Comparison of ENCODE assay signal across 29 cellular contexts in the genomic region with DNA sequence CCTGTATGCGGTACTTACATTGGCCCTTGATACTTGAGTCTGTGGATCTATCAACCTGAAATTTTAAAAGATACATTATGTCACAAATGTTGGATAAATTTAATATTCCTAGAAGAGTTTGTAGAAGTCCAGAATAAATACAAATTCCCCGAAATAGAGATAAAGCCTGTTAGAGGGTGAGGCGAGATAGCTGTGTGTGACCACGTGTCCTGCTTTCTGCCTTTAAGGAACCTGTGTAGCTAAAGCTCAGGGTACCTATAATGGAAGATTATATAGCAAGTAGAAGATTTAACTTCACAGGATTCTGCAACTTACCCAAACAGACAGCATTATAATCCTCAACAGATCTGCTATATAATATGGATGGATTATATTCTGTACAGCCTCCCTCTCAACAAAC.
"Had no signal": no experiment of that assay in that cellular context is flagged by ENCODE, and none has a peak within 500 bp of the region (broad histone marks: within the 10 kb centered on the region; RNA-seq: fewer than 3 reads in every experiment).

No MANE protein-coding gene starts in this region.

- FAIRE-seq: astrocyte, bronchial epithelial cell had no signal

- H3K4me1 ChIP-seq: esophagus muscularis mucosa, foreskin keratinocyte, gastrocnemius medialis, heart left ventricle had no signal

- H3K4me3 ChIP-seq: coronary artery, dorsolateral prefrontal cortex, esophagus muscularis mucosa, gastrocnemius medialis, heart left ventricle had no signal

- H3K4me3 Mint-ChIP-seq: activated B cell treated with CpG ODN at 0.5 μM for 24 hours; activated CD8-positive, alpha-beta T cell treated with anti-CD3 and anti-CD28 coated beads for 36 hours; activated naive CD8-positive, alpha-beta T cell; central memory CD8-positive, alpha-beta T cell; dendritic cell treated with granulocyte-macrophage colony-stimulating factor and Interleukin-4, amounts not matched to agents 40 ng/mL and 50 ng/mL, for 4 days; endodermal cell had no signal

- H3K27me3 ChIP-seq: brain microvascular endothelial cell, dorsolateral prefrontal cortex, esophagus muscularis mucosa, foreskin keratinocyte, gastrocnemius medialis, heart left ventricle had no signal

- H3K27me3 Mint-ChIP-seq: activated B cell treated with CpG ODN at 0.5 μM for 24 hours; activated CD8-positive, alpha-beta T cell treated with anti-CD3 and anti-CD28 coated beads for 36 hours; activated naive CD8-positive, alpha-beta T cell; central memory CD8-positive, alpha-beta T cell; dendritic cell treated with granulocyte-macrophage colony-stimulating factor and Interleukin-4, amounts not matched to agents 40 ng/mL and 50 ng/mL, for 4 days had no signal

- H3K4me1 Mint-ChIP-seq: endodermal cell had no signal

- ATAC-seq: activated CD4-positive, CD25-positive, alpha-beta regulatory T cell treated with anti-CD3 and anti-CD28 coated beads, Interleukin-2, amount 50 U/mL, for 24 hours; activated CD8-positive, alpha-beta T cell treated with anti-CD3 and anti-CD28 coated beads for 36 hours; foreskin keratinocyte; gastrocnemius medialis; heart left ventricle had no signal

- H3K27ac ChIP-seq: brain microvascular endothelial cell, coronary artery, esophagus muscularis mucosa, foreskin keratinocyte, gastrocnemius medialis, heart left ventricle, WERI-Rb-1 had no signal

- H3K27ac Mint-ChIP-seq: activated B cell treated with CpG ODN at 0.5 μM for 24 hours; activated CD8-positive, alpha-beta T cell treated with anti-CD3 and anti-CD28 coated beads for 36 hours; dendritic cell treated with granulocyte-macrophage colony-stimulating factor and Interleukin-4, amounts not matched to agents 40 ng/mL and 50 ng/mL, for 4 days; endodermal cell had no signal

- DNase-seq: activated B cell treated with CpG ODN at 0.5 μM for 24 hours; activated CD4-positive, alpha-beta T cell treated with anti-CD3 and anti-CD28 coated beads for 48 hours; activated CD4-positive, alpha-beta T cell treated with anti-CD3 and anti-CD28 coated beads, Interleukin-2, amount 50 U/mL, for 1 hour; activated CD4-positive, alpha-beta T cell treated with anti-CD3 and anti-CD28 coated beads, Interleukin-2, amount 50 U/mL, for 48 hours; activated CD8-positive, alpha-beta memory T cell treated with anti-CD3 and anti-CD28 coated beads for 24 hours; activated CD8-positive, alpha-beta T cell treated with anti-CD3 and anti-CD28 coated beads for 36 hours; activated gamma-delta T cell; activated naive CD4-positive, alpha-beta T cell treated with Interleukin-2 at 50 U/mL for 16 hours; activated T-cell treated with anti-CD3 and anti-CD28 coated beads, Interleukin-2, amount 50 U/mL, for 48 hours; amniotic stem cell; anterior cingulate cortex; brain microvascular endothelial cell; dorsolateral prefrontal cortex; effector memory CD4-positive, alpha-beta T cell; endodermal cell; foreskin keratinocyte; gastrocnemius medialis; glutamatergic neuron; heart left ventricle; T-helper 2 cell; WERI-Rb-1 had no signal

- H3K9me3 Mint-ChIP-seq: activated B cell treated with CpG ODN at 0.5 μM for 24 hours had no signal

- H3K9me3 ChIP-seq: esophagus muscularis mucosa, gastrocnemius medialis had no signal
